ENCODE assay signal across 10 cellular contexts in genomic region chr17:42780816-42781638, GRCh38. TPM values are rescaled to one million over a fixed set of nuclear protein-coding genes. Genes with fewer than 3 reads are reported as not detected.
DNase-seq lines count a peak whose midpoint lies in the region; ATAC-seq and TF ChIP-seq lines count a peak whose summit lies in the region.
"Had no signal": no experiment of that assay in that cellular context is flagged by ENCODE, and none has a peak within 500 bp of the region (broad histone marks: within the 10 kb centered on the region; RNA-seq: fewer than 3 reads in every experiment).

No MANE protein-coding gene starts in this region.

- peaks cover 47% of the 10 kb centered on the region for H3K27me3 Mint-ChIP-seq in activated T-cell treated with anti-CD3 and anti-CD28 coated beads, Interleukin-2, amount 50 U/mL, for 4 hours (ENCODE audit: low read depth)
- H3K27me3 Mint-ChIP-seq in chondrocyte (ENCODE audit: low read depth): peaks cover 8% of the 10 kb centered on the region

- no peak for TF ChIP-seq CTCF in chondrocyte (IDR thresholded peaks at IDR 0.05)
- no peak for TF ChIP-seq CTCF in thoracic aorta (IDR thresholded peaks at IDR 0.05)

- peaks cover 24% of the 10 kb centered on the region for H3K4me1 Mint-ChIP-seq in activated T-cell treated with anti-CD3 and anti-CD28 coated beads, Interleukin-2, amount 50 U/mL, for 4 hours (ENCODE audit: low read depth)
- peaks cover 20% of the 10 kb centered on the region for H3K4me1 Mint-ChIP-seq in chondrocyte (ENCODE audit: low read depth)

- peaks cover 3 to 21% of the 10 kb centered on the region in 2 donors for H3K4me1 ChIP-seq in thoracic aorta (ENCODE audit: control insufficient read depth in 1 of 2, low read depth in 2 of 2)

- peaks cover 24% of the 10 kb centered on the region for H3K36me3 Mint-ChIP-seq in activated T-cell treated with anti-CD3 and anti-CD28 coated beads, Interleukin-2, amount 50 U/mL, for 4 hours (ENCODE audit: insufficient read depth)
- peaks cover 7% of the 10 kb centered on the region for H3K36me3 Mint-ChIP-seq in chondrocyte (ENCODE audit: low read depth)

- peak; percentile 24 to 32 for ATAC-seq in activated T-cell treated with anti-CD3 and anti-CD28 coated beads, Interleukin-2, amount 50 U/mL, for 4 hours
- peak; percentile 21 for ATAC-seq in left lobe of liver
- no peak for ATAC-seq in thoracic aorta (ENCODE audit: insufficient number of reproducible peaks, low FRiP score, low read depth)
- ATAC-seq in HG03139 (IDR thresholded peaks at IDR 0.05; ENCODE audit: unreplicated experiment): no peak

- H3K4me3 ChIP-seq in thoracic aorta: peak overlapping the region; percentile 50

- H3K27ac Mint-ChIP-seq in chondrocyte (ENCODE audit: unreplicated experiment): no peak overlapping the region

- DNase-seq in activated T-cell treated with anti-CD3 and anti-CD28 coated beads, Interleukin-2, amount 50 U/mL, for 4 hours: no peak
- no peak for DNase-seq in activated T-cell treated with anti-CD3 and anti-CD28 coated beads, Interleukin-2, amount 50 U/mL, for 1 hour
- DNase-seq in chondrocyte (ENCODE audit: low spot score) (no peak), left lobe of liver (ENCODE audit: low spot score) (no peak), thoracic aorta (ENCODE audit: low spot score) (no peak), RPMI8226 (no peak), HCEC 1CT (no peak)
- DNase-seq: amniotic stem cell had no signal

- no peak overlapping the region for H3K4me3 Mint-ChIP-seq in activated T-cell treated with anti-CD3 and anti-CD28 coated beads, Interleukin-2, amount 50 U/mL, for 4 hours
- peak overlapping the region; percentile 47 for H3K4me3 Mint-ChIP-seq in chondrocyte (ENCODE audit: unreplicated experiment)

- peaks cover 9% of the 10 kb centered on the region for H3K27me3 ChIP-seq in thoracic aorta (replicated peaks; ENCODE audit: insufficient read depth)

- H3K9me3 Mint-ChIP-seq in activated T-cell treated with anti-CD3 and anti-CD28 coated beads, Interleukin-2, amount 50 U/mL, for 4 hours: no peaks in the 10 kb centered on the region
- H3K9me3 Mint-ChIP-seq in chondrocyte (ENCODE audit: low read depth): no peaks in the 10 kb centered on the region

- H3K9me3 ChIP-seq in thoracic aorta: no peaks in the 10 kb centered on the region

- no peak overlapping the region for H3K27ac ChIP-seq in thoracic aorta

- peaks cover 31% of the 10 kb centered on the region for H3K36me3 ChIP-seq in thoracic aorta

RNA-seq across cellular contexts. Expression of gene WNK4, which starts 0.6 kb away (rescaled TPM):
- under 1 TPM; 0.16 to 0.46 (median 0.38) TPM for total RNA-seq in activated T-cell treated with anti-CD3 and anti-CD28 coated beads, Interleukin-2, amount 50 U/mL, for 4 hours
- total RNA-seq in chondrocyte (0.26 to 0.32 TPM in 2 of 3 replicates, not detected in the other), left lobe of liver (0.53 TPM), thoracic aorta (not detected)

RNA-seq across cellular contexts. Expression of gene VPS25, which starts 7.8 kb away (rescaled TPM):
- total RNA-seq in activated T-cell treated with anti-CD3 and anti-CD28 coated beads, Interleukin-2, amount 50 U/mL, for 4 hours: 100 to 1,000 TPM in 1 of 3 donors, 10 to 100 TPM in 2; 92.6 to 106 (median 98.7) TPM
- total RNA-seq in chondrocyte (52.5 to 63.9 TPM (median 55.1 TPM) in 3 replicates), left lobe of liver (30.9 TPM), thoracic aorta (10 to 100 TPM; 18.5 to 24.2 TPM)

RNA-seq across cellular contexts. Expression of gene COA3, which starts 17.5 kb away (rescaled TPM):
- total RNA-seq in activated T-cell treated with anti-CD3 and anti-CD28 coated beads, Interleukin-2, amount 50 U/mL, for 4 hours: 10 to 100 TPM; 52.2 to 56.2 (median 55.1) TPM
- total RNA-seq in chondrocyte: 38.7 to 49.1 TPM (median 39.5 TPM) in 3 replicates
- 62.9 TPM for total RNA-seq in left lobe of liver
- total RNA-seq in thoracic aorta: 10 to 100 TPM; 34.3 to 36.1 TPM

RNA-seq across cellular contexts. Expression of gene CNTD1, which starts 17.6 kb away (rescaled TPM):
- not detected for total RNA-seq in activated T-cell treated with anti-CD3 and anti-CD28 coated beads, Interleukin-2, amount 50 U/mL, for 4 hours
- total RNA-seq in chondrocyte (0.60 TPM in 1 of 3 replicates, not detected in the others), left lobe of liver (not detected), thoracic aorta (not detected)
- total RNA-seq: pulmonary artery endothelial cell had no signal

RNA-seq across cellular contexts. Expression of gene RAMP2, which starts 20.0 kb away (rescaled TPM):
- not detected for total RNA-seq in activated T-cell treated with anti-CD3 and anti-CD28 coated beads, Interleukin-2, amount 50 U/mL, for 4 hours
- total RNA-seq in chondrocyte (0.63 to 4.9 TPM (median 3.9 TPM) in 3 replicates), left lobe of liver (3.4 TPM), thoracic aorta (10 to 100 TPM; 11.0 to 32.3 TPM)

Comparison
In these comparisons a context has a peak if more than half of its experiments do, and no peak if none do; other contexts are left out.
1. ATAC-seq: peak in activated T-cell treated with anti-CD3 and anti-CD28 coated beads, Interleukin-2, amount 50 U/mL, for 4 hours (2 of 2) and left lobe of liver (single experiment); none in thoracic aorta (single experiment) and HG03139 (single experiment).